ENCODE assay signal across 1 cellular context in genomic region chr22:43953988-43954771, GRCh38.
A peak's percentile ranks its signal among the peaks of the same experiment; 100 is the strongest.
TF ChIP-seq lines count a peak whose summit lies in the region.

No MANE protein-coding gene starts in this region.

TF ChIP-seq in HepG2, 621 proteins besides CTCF, POLR2A, EP300 and RAD21:
- TF ChIP-seq ZNF629 (CRISPR knock-in tag; conservative IDR thresholded peaks at IDR 0.05) (0 out of 2 replicates have a peak, but pooled peaks have one; percentile 10), ZIK1 (CRISPR knock-in tag; IDR thresholded peaks at IDR 0.05; ENCODE audit: borderline replicate concordance, low read depth) (no peak)
